In genomic region chr1:180053594-180054567, GRCh38 we compare ENCODE assay signal across 17 cellular contexts.
"Had no signal": no experiment of that assay in that cellular context is flagged by ENCODE, and none has a peak within 500 bp of the region (broad histone marks: within the 10 kb centered on the region; RNA-seq: fewer than 3 reads in every experiment).

No MANE protein-coding gene starts in this region.

- H3K4me3 ChIP-seq: left lung, suprapubic skin had no signal

- ATAC-seq: activated T-helper 17 cell treated with anti-CD3 and anti-CD28 coated beads, Interleukin-2, amount 50 U/mL, for 72 hours; left lung; naive thymus-derived CD8-positive, alpha-beta T cell had no signal

- FAIRE-seq: colon, endometrium, small intestine had no signal

- DNase-seq: activated CD4-positive, alpha-beta T cell treated with anti-CD3 and anti-CD28 coated beads, Interleukin-2, amount 50 U/mL, for 48 hours; activated naive CD4-positive, alpha-beta T cell treated with anti-CD3 and anti-CD28 coated beads for 36 hours; amniotic stem cell; hippocampal formation; kidney; left lung; naive thymus-derived CD8-positive, alpha-beta T cell; retina; small intestine; stimulated activated CD4-positive, alpha-beta T cell treated with anti-CD3 and anti-CD28 coated beads, Interleukin-4, amount 100 ng/mL, for 24 hours; stimulated activated naive CD4-positive, alpha-beta T cell treated with Interleukin-2 at 50 U/mL for 16 hours; T1000; WERI-Rb-1 had no signal

- H3K4me1 ChIP-seq: left lung, suprapubic skin had no signal

- H3K9me3 ChIP-seq: left lung, suprapubic skin had no signal

- H3K27ac ChIP-seq: left lung, suprapubic skin, WERI-Rb-1 had no signal

- H3K27me3 ChIP-seq: left lung, suprapubic skin had no signal
